Comparison of ENCODE assay signal across 8 cellular contexts in genomic region chr12:27733052-27733656, GRCh38. TPM values are rescaled to one million over a fixed set of nuclear protein-coding genes. Genes with fewer than 3 reads are reported as not detected.
DNase-seq lines count a peak whose midpoint lies in the region; ATAC-seq and TF ChIP-seq lines count a peak whose summit lies in the region.

No MANE protein-coding gene starts in this region.

- H3K27ac ChIP-seq in heart right ventricle: no peak overlapping the region
- H3K27ac ChIP-seq in adrenal gland: no peak overlapping the region
- no peak overlapping the region for H3K27ac ChIP-seq in thyroid gland

- 45 to 47% methylated on average over 3 of the region's 3 CpGs for WGBS in heart right ventricle, 2 donors
- 29 to 38% (median 33%) methylated on average over 3 of the region's 3 CpGs for WGBS in adrenal gland, 4 donors
- 46 to 53% methylated on average over 3 of the region's 3 CpGs for WGBS in thyroid gland, 2 donors

- H3K27me3 ChIP-seq in heart right ventricle (no peaks in the 10 kb centered on the region), adrenal gland (no peaks in the 10 kb centered on the region), thyroid gland (no peaks in the 10 kb centered on the region)

- TF ChIP-seq CTCF in heart right ventricle (IDR thresholded peaks at IDR 0.05) (peak; percentile 53 to 90 (median 76)), adrenal gland (IDR thresholded peaks at IDR 0.05) (peak; percentile 63 to 90 (median 86)), thyroid gland (IDR thresholded peaks at IDR 0.05) (peak; percentile 15 to 79 (median 73))

- H3K36me3 ChIP-seq in heart right ventricle: peaks cover 0 to 87% (median 12%) of the 10 kb centered on the region in 9 donors
- H3K36me3 ChIP-seq in adrenal gland (replicated peaks in 1 of 2): peaks cover 0 to 15% of the 10 kb centered on the region in 2 donors
- peaks cover under 1 to 3% of the 10 kb centered on the region in 2 donors for H3K36me3 ChIP-seq in thyroid gland

- ATAC-seq in heart right ventricle (peak in 1 of 8 donors; percentile 38), Right ventricle myocardium inferior (no peak), HG02938 (IDR thresholded peaks at IDR 0.05; ENCODE audit: unreplicated experiment) (peak; percentile 76), GM18873 (IDR thresholded peaks at IDR 0.05; ENCODE audit: low FRiP score, unreplicated experiment) (no peak)

- DNase-seq in heart right ventricle (no peak), Right ventricle myocardium inferior (ENCODE audit: missing footprints) (no peak), NOMO-1 treated with DMSO at 0.1 percent for 48 hours (lab: John Stamatoyannopoulos, UW; ENCODE audit: unreplicated experiment) (peak; percentile 46), adrenal gland (peak in 4 of 7 donors; percentile 41 to 70 (median 46)), iris pigment epithelial cell (ENCODE audit: low read depth) (peak; percentile 44), thyroid gland (peak; percentile 14 to 29)

- H3K9me3 ChIP-seq in heart right ventricle (no peaks in the 10 kb centered on the region), adrenal gland (replicated peaks in 1 of 3) (no peaks in the 10 kb centered on the region), thyroid gland (no peaks in the 10 kb centered on the region)

- TF ChIP-seq POLR2A in adrenal gland (IDR thresholded peaks at IDR 0.05): no peak
- no peak for TF ChIP-seq POLR2A in thyroid gland (IDR thresholded peaks at IDR 0.05)

- intact Hi-C loops in heart right ventricle (cut with DNase I): loop anchor here in 9 of 10 donors (2.0 to 10.0 kb wide), 10 partner anchors 84 to 1262 kb away; no protein-coding TSS in a partner anchor
- intact Hi-C loops in Right ventricle myocardium inferior (cut with DNase I): loop anchor here (1.0 to 10.0 kb wide), 3 partner anchors 88 to 1142 kb away; no protein-coding TSS in a partner anchor
- intact Hi-C loops in adrenal gland (cut with DNase I): loop anchor here (5.0 to 10.0 kb wide), 3 partner anchors 82 to 209 kb away; no protein-coding TSS in a partner anchor
- intact Hi-C loops in thyroid gland (cut with DNase I): loop anchor here (10.0 kb wide), 1 partner anchor 82 kb away; no protein-coding TSS in a partner anchor

- no peak overlapping the region for H3K4me3 ChIP-seq in heart right ventricle
- H3K4me3 ChIP-seq in adrenal gland: no peak overlapping the region
- H3K4me3 ChIP-seq in thyroid gland (replicated peaks in 1 of 3): no peak overlapping the region

- H3K4me1 ChIP-seq in heart right ventricle (no peaks in the 10 kb centered on the region), adrenal gland (replicated peaks in 1 of 2) (no peaks in the 10 kb centered on the region), thyroid gland (no peaks in the 10 kb centered on the region)

RNA-seq across cellular contexts. Expression of gene MRPS35, which starts 22.5 kb away (rescaled TPM):
- 10 to 100 TPM; 48.7 to 75.3 (median 65.3) TPM for total RNA-seq in heart right ventricle
- polyA plus RNA-seq in heart right ventricle: 10 to 100 TPM; 27.3 to 49.0 TPM
- total RNA-seq in Right ventricle myocardium inferior: 56.7 TPM
- total RNA-seq in adrenal gland: 10 to 100 TPM; 39.5 to 81.3 (median 58.9) TPM
- 100 to 1,000 TPM in 1 of 3 donors, 10 to 100 TPM in 2; 21.0 to 137 (median 22.0) TPM for polyA plus RNA-seq in adrenal gland
- 10 to 100 TPM; 50.8 to 74.0 (median 57.5) TPM for total RNA-seq in thyroid gland

RNA-seq across cellular contexts. Expression of gene REP15, which starts 36.9 kb away (rescaled TPM):
- total RNA-seq in heart right ventricle: 10 to 100 TPM in 1 of 10 donors, 1 to 10 TPM in 9; 3.2 to 10.6 (median 5.9) TPM
- 1 to 10 TPM; 4.1 to 6.7 TPM for polyA plus RNA-seq in heart right ventricle
- 8.2 TPM for total RNA-seq in Right ventricle myocardium inferior
- 1 to 10 TPM in 5 of 8 donors, under 1 TPM in 1, not detected in 2; 0.91 to 3.1 (median 1.8) TPM for total RNA-seq in adrenal gland
- polyA plus RNA-seq in adrenal gland: 1 to 10 TPM; 1.3 to 5.2 (median 2.7) TPM
- total RNA-seq in thyroid gland: 1 to 10 TPM; 1.8 to 7.2 (median 2.0) TPM

RNA-seq across cellular contexts. Expression of gene KLHL42, which starts 46.9 kb away (rescaled TPM):
- total RNA-seq in heart right ventricle: 10 to 100 TPM in 1 of 10 donors, 1 to 10 TPM in 9; 4.6 to 10.9 (median 6.7) TPM
- polyA plus RNA-seq in heart right ventricle: 1 to 10 TPM; 4.0 to 6.3 TPM
- 5.6 TPM for total RNA-seq in Right ventricle myocardium inferior
- 10 to 100 TPM; 15.2 to 20.8 (median 19.0) TPM for total RNA-seq in adrenal gland
- polyA plus RNA-seq in adrenal gland: 10 to 100 TPM in 1 of 3 donors, 1 to 10 TPM in 2; 7.8 to 12.7 (median 9.4) TPM
- total RNA-seq in thyroid gland: 10 to 100 TPM; 18.8 to 43.9 (median 22.7) TPM

RNA-seq across cellular contexts. Expression of gene MANSC4, which starts 46.9 kb away (rescaled TPM):
- total RNA-seq in heart right ventricle: not detected
- not detected for polyA plus RNA-seq in heart right ventricle
- not detected for total RNA-seq in Right ventricle myocardium inferior
- not detected for total RNA-seq in adrenal gland
- under 1 TPM in 1 of 3 donors, not detected in 2; 0.07 TPM for polyA plus RNA-seq in adrenal gland
- total RNA-seq in thyroid gland: not detected

Comparison
In these comparisons a context has a peak if more than half of its experiments do, and no peak if none do; other contexts are left out.
1. DNase-seq: peak in NOMO-1 treated with DMSO at 0.1 percent for 48 hours (single experiment), adrenal gland (4 of 7), iris pigment epithelial cell (single experiment) and thyroid gland (2 of 2); none in heart right ventricle (0 of 2) and Right ventricle myocardium inferior (single experiment).
2. Peak in every context shown above with its lines, with median percentiles within 50 percentile points of each other: CTCF ChIP-seq.